8 cellular contexts compared by ENCODE assay signal in genomic region chr1:167936068-167936929, GRCh38. TPM values are rescaled to one million over a fixed set of nuclear protein-coding genes. Genes with fewer than 3 reads are reported as not detected.
DNase-seq lines count a peak whose midpoint lies in the region; ATAC-seq and TF ChIP-seq lines count a peak whose summit lies in the region.

DCAF6 (plus strand) TSS chr1:167936683; CDS start chr1:167936912, 229 bp downstream.

- ATAC-seq in HG03460 (IDR thresholded peaks at IDR 0.05; ENCODE audit: unreplicated experiment) = peak; percentile 77

- H3K27me3 ChIP-seq in BE2C (no peaks in the 10 kb centered on the region), colonic mucosa (no peaks in the 10 kb centered on the region)

- H3K9me3 ChIP-seq in BE2C = no peaks in the 10 kb centered on the region
- H3K9me3 ChIP-seq in colonic mucosa = no peaks in the 10 kb centered on the region

- DNase-seq in BE2C = peak; percentile 98
- peak; percentile 70 for DNase-seq in GM19240 (ENCODE audit: insufficient read length, low spot score)
- DNase-seq in NCI-H526 (lab: John Stamatoyannopoulos, UW) = peak; percentile 99 to 100
- DNase-seq in activated CD4-positive, alpha-beta T cell treated with anti-CD3 and anti-CD28 coated beads for 48 hours = peak; percentile 96
- peak; percentile 97 for DNase-seq in colonic mucosa
- peak; percentile 99 for DNase-seq in kidney tubule cell (ENCODE audit: low spot score)
- DNase-seq in stimulated activated CD4-positive, alpha-beta T cell treated with anti-CD3 and anti-CD28 coated beads, Interleukin-1b, Interleukin-23, amount 100 ng/mL, for 24 hours (ENCODE audit: low read depth in 4 of 4, low spot score in 1 of 4) = peak; percentile 82 to 89 (median 86)

- no peaks in the 10 kb centered on the region for H3K36me3 ChIP-seq in BE2C
- H3K36me3 ChIP-seq in colonic mucosa = no peaks in the 10 kb centered on the region

- H3K4me3 ChIP-seq in BE2C (ENCODE audit: low read depth, low read length) = peak within 1 kb of the TSS; percentile 93
- H3K4me3 ChIP-seq in colonic mucosa = peak within 1 kb of the TSS; percentile 86

- peak within 1 kb of the TSS; percentile 98 for H3K27ac ChIP-seq in colonic mucosa

- intact Hi-C loops in colonic mucosa (cut with DNase I) = loop anchor here (10.0 kb wide), 1 partner anchor 221 kb away; no protein-coding TSS in a partner anchor

- TF ChIP-seq CTCF in BE2C (IDR thresholded peaks at IDR 0.05; ENCODE audit: low read depth, low read length) (no peak), colonic mucosa (IDR thresholded peaks at IDR 0.05) (no peak)

- H3K4me1 ChIP-seq in BE2C (peaks cover 3% of the 10 kb centered on the region; the same call in 1 of the 2 replicates), colonic mucosa (no peaks in the 10 kb centered on the region)

- peak within 1 kb of the TSS; percentile 92 to 93 for H3K9ac ChIP-seq in colonic mucosa (ENCODE audit: low read depth in 2 of 2, low read length in 2 of 2)

RNA-seq across cellular contexts. Expression of gene DCAF6, which starts in this region (rescaled TPM):
- polyA plus RNA-seq in BE2C (2012; ENCODE audit: insufficient read depth, insufficient read length, low read depth) = 66.2 TPM
- total RNA-seq in colonic mucosa = 10 to 100 TPM; 47.2 to 67.0 TPM

Comparison
In these comparisons a context has a peak if more than half of its experiments do, and no peak if none do; other contexts are left out.
1. Peak in every context shown above with its lines: DNase-seq, ATAC-seq, H3K4me3 ChIP-seq and H3K27ac ChIP-seq.